ENCODE assay signal across 8 cellular contexts in the genomic region with DNA sequence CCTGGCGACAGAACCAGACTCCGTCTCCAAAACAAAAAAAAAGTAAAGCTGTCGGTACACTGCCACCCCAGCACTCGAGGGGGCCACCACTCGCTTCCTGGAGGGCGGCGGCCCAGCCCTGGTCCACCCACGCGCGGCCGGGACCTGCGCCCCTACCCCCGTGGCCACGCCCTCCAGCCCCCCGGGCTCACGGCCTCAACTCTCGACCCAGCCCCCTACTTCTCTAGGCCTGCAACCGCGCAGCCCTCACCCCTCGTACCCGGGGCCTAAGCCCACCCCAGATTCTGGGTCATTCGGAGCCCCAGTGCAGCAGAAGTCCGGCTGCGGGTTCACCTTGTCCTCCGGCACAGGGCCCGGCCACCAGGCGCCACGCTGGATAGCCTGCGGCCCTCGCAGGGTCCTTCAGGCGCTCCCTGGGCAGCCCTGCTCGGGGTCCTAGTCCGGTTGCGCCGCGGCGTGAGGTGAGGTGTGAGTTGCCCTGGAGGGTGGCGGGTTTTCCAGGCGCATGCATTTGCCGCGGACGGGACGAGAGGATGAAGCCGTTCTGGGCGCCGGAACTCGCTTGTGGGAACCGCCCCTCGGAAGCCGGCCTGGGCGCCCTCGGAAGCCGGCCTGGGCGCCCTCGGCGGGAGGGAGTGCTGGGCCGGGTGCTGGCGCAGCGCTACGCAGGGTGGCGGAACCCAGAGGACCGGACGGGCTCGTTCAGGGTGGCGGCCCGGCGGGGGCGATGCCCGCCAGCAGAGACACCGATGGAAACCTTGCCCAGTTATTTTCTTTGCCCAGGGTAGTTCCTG. TPM values are rescaled to one million over a fixed set of nuclear protein-coding genes. Genes with fewer than 3 reads are reported as not detected.
A peak's percentile ranks its signal among the peaks of the same experiment; 100 is the strongest.
DNase-seq lines count a peak whose midpoint lies in the region; ATAC-seq and TF ChIP-seq lines count a peak whose summit lies in the region.

A gene (minus strand): TSS at position 348 of the 794 bp plus-strand sequence.

- H3K4me1 Mint-ChIP-seq in activated CD4-positive, alpha-beta T cell treated with anti-CD3 and anti-CD28 coated beads, Interleukin-2, amount 10 ng/mL, durations not matched to agents 7 days and 5 days, result peaks cover 36% of the 10 kb centered on the region

- CTCF ChIA-PET in activated CD4-positive, alpha-beta T cell treated with anti-CD3 and anti-CD28 coated beads, Interleukin-2, amount 10 ng/mL, durations not matched to agents 7 days and 5 days (lab: Charles Lee), result interaction anchor here (0.6 to 2.5 kb wide), 4 partner anchors 20 to 312 kb away, joined by 3 to 11 read pairs (median 4); no protein-coding TSS in a partner anchor

- ATAC-seq in HG03520 (IDR thresholded peaks at IDR 0.05; ENCODE audit: unreplicated experiment), result peak; percentile 70

- peaks cover 13% of the 10 kb centered on the region for H3K27me3 Mint-ChIP-seq in activated CD4-positive, alpha-beta T cell treated with anti-CD3 and anti-CD28 coated beads, Interleukin-2, amount 10 ng/mL, durations not matched to agents 7 days and 5 days

- peak within 1 kb of the TSS; percentile 96 for H3K27ac Mint-ChIP-seq in activated CD4-positive, alpha-beta T cell treated with anti-CD3 and anti-CD28 coated beads, Interleukin-2, amount 10 ng/mL, durations not matched to agents 7 days and 5 days

- no peak for TF ChIP-seq CTCF in coronary artery (IDR thresholded peaks at IDR 0.05)

- H3K4me3 ChIP-seq in coronary artery, result peak within 1 kb of the TSS; percentile 95

- no peaks in the 10 kb centered on the region for H3K9me3 Mint-ChIP-seq in activated CD4-positive, alpha-beta T cell treated with anti-CD3 and anti-CD28 coated beads, Interleukin-2, amount 10 ng/mL, durations not matched to agents 7 days and 5 days

- POLR2A ChIA-PET in activated CD4-positive, alpha-beta T cell treated with anti-CD3 and anti-CD28 coated beads, Interleukin-2, amount 10 ng/mL, durations not matched to agents 7 days and 5 days (lab: Charles Lee), result no interaction called here

- H3K27ac ChIP-seq in coronary artery, result peak within 1 kb of the TSS; percentile 99

- peak within 1 kb of the TSS; percentile 86 for H3K4me3 Mint-ChIP-seq in activated CD4-positive, alpha-beta T cell treated with anti-CD3 and anti-CD28 coated beads, Interleukin-2, amount 10 ng/mL, durations not matched to agents 7 days and 5 days

- peaks cover 29% of the 10 kb centered on the region for H3K36me3 Mint-ChIP-seq in activated CD4-positive, alpha-beta T cell treated with anti-CD3 and anti-CD28 coated beads, Interleukin-2, amount 10 ng/mL, durations not matched to agents 7 days and 5 days (ENCODE audit: low read depth)

- peak; percentile 94 to 98 for DNase-seq in AML-193 (lab: John Stamatoyannopoulos, UW)
- peak; percentile 61 for DNase-seq in GM19240 (ENCODE audit: insufficient read length, low spot score)
- DNase-seq in NCI-H69 (lab: John Stamatoyannopoulos, UW), result peak; percentile 88
- DNase-seq in activated CD4-positive, alpha-beta T cell treated with anti-CD3 and anti-CD28 coated beads, Interleukin-2, amount 10 ng/mL, durations not matched to agents 7 days and 5 days, result peak; percentile 93
- DNase-seq in coronary artery (ENCODE audit: low spot score), result peak; percentile 93
- DNase-seq in left kidney (ENCODE audit: low read depth, low spot score), result peak; percentile 96
- peak; percentile 95 for DNase-seq in stimulated activated CD4-positive, alpha-beta T cell treated with anti-CD3 and anti-CD28 coated beads, Interleukin-1b, Interleukin-23, amount 100 ng/mL, for 48 hours

RNA-seq across cellular contexts. Expression of the gene that starts here (rescaled TPM):
- 10 to 100 TPM; 32.1 to 36.5 TPM for total RNA-seq in activated CD4-positive, alpha-beta T cell treated with anti-CD3 and anti-CD28 coated beads, Interleukin-2, amount 10 ng/mL, durations not matched to agents 7 days and 5 days

Comparison
In these comparisons a context has a peak if more than half of its experiments do, and no peak if none do; other contexts are left out.
1. Peak in every context shown above with its lines: DNase-seq, ATAC-seq, H3K4me3 ChIP-seq and H3K27ac ChIP-seq.